ENCODE assay signal across 23 cellular contexts in genomic region chr11:44963071-44963575, GRCh38.
"Had no signal": no experiment of that assay in that cellular context is flagged by ENCODE, and none has a peak within 500 bp of the region (broad histone marks: within the 10 kb centered on the region; RNA-seq: fewer than 3 reads in every experiment).

No MANE protein-coding gene starts in this region.

- H3K27ac ChIP-seq: ascending aorta, breast epithelium, gastrocnemius medialis, heart left ventricle, tibial nerve, uterus had no signal

- ATAC-seq: activated CD4-positive, CD25-positive, alpha-beta regulatory T cell treated with anti-CD3 and anti-CD28 coated beads, Interleukin-2, amount 50 U/mL, for 24 hours; esophagus mucosa; gastrocnemius medialis; heart left ventricle; left lobe of liver had no signal

- H3K4me3 Mint-ChIP-seq: nephron had no signal

- H3K27ac Mint-ChIP-seq: nephron had no signal

- H3K4me1 ChIP-seq: ascending aorta, breast epithelium, gastrocnemius medialis, heart left ventricle, tibial nerve, uterus had no signal

- H3K9me3 Mint-ChIP-seq: nephron had no signal

- H3K36me3 ChIP-seq: ascending aorta, breast epithelium, gastrocnemius medialis, heart left ventricle, tibial nerve, uterus had no signal

- DNase-seq: activated CD4-positive, alpha-beta T cell treated with anti-CD3 and anti-CD28 coated beads, Interleukin-2, amount 50 U/mL, for 1 hour; activated CD8-positive, alpha-beta memory T cell treated with anti-CD3 and anti-CD28 coated beads for 24 hours; activated CD8-positive, alpha-beta memory T cell treated with anti-CD3 and anti-CD28 coated beads, Interleukin-2, amount 50 U/mL, for 48 hours; activated effector memory CD4-positive, alpha-beta T cell treated with Interleukin-2 at 50 U/mL for 16 hours; activated naive CD4-positive, alpha-beta T cell treated with anti-CD3 and anti-CD28 coated beads, Interleukin-2, amount 50 U/mL, for 16 hours; activated T-cell treated with anti-CD3 and anti-CD28 coated beads, Interleukin-2, amount 50 U/mL, for 48 hours; cerebellar nuclear complex; effector CD8-positive, alpha-beta T cell; gastrocnemius medialis; heart left ventricle; kidney; midbrain; retina; stimulated activated naive CD4-positive, alpha-beta T cell; T-helper 9 cell; uterus had no signal

- H3K9me3 ChIP-seq: ascending aorta, breast epithelium, gastrocnemius medialis, heart left ventricle, tibial nerve, uterus had no signal

- H3K4me3 ChIP-seq: ascending aorta, breast epithelium, gastrocnemius medialis, heart left ventricle, tibial nerve, uterus had no signal

- H3K27me3 ChIP-seq: ascending aorta, breast epithelium, gastrocnemius medialis, heart left ventricle, tibial nerve, uterus had no signal
